In the genomic region with DNA sequence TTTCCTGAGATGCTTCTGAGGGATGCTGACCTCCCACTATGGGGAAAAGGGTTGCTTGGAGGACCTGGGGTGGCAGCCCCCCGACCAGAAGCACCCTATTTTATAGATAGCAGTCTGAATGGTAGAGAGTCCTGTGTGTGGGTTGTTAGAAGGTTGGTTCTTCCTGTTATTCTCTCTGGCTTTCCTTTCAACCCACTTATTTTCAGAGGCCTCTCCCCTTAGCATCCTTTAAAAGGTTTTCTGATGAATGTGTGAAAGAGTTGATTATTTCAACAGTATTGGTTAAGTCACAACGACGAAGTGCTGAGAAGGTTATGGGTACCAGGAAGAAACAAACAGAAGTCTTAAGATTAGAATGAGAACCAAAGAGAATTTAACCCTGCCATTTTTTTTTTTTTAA, we compare ENCODE assay signal across 16 cellular contexts. TPM values are rescaled to one million over a fixed set of nuclear protein-coding genes. Genes with fewer than 3 reads are reported as not detected.
DNase-seq lines count a peak whose midpoint lies in the region; ATAC-seq and TF ChIP-seq lines count a peak whose summit lies in the region.
"Had no signal": no experiment of that assay in that cellular context is flagged by ENCODE, and none has a peak within 500 bp of the region (broad histone marks: within the 10 kb centered on the region; RNA-seq: fewer than 3 reads in every experiment).

No MANE protein-coding gene starts in this region.

- H3K4me1 Mint-ChIP-seq in activated CD4-positive, alpha-beta T cell treated with anti-CD3 and anti-CD28 coated beads, Interleukin-2, amount 10 ng/mL, durations not matched to agents 7 days and 5 days, result peaks cover 13% of the 10 kb centered on the region
- peaks cover 44% of the 10 kb centered on the region for H3K4me1 Mint-ChIP-seq in stimulated activated naive CD8-positive, alpha-beta T cell treated with anti-CD3 and anti-CD28 coated beads, Interleukin-15, Interleukin-2, amounts not matched to agents 100 ng/mL and 50 ng/mL, for 24 hours (ENCODE audit: low read depth)
- peaks cover 42% of the 10 kb centered on the region for H3K4me1 Mint-ChIP-seq in activated naive CD8-positive, alpha-beta T cell (ENCODE audit: low read depth)
- H3K4me1 Mint-ChIP-seq in nephron progenitor cell, result peaks cover 6% of the 10 kb centered on the region
- no peaks in the 10 kb centered on the region for H3K4me1 Mint-ChIP-seq in mesothelial cell of epicardium

- no peak overlapping the region for H3K4me3 Mint-ChIP-seq in activated CD4-positive, alpha-beta T cell treated with anti-CD3 and anti-CD28 coated beads, Interleukin-2, amount 10 ng/mL, durations not matched to agents 7 days and 5 days
- peak overlapping the region; percentile 24 for H3K4me3 Mint-ChIP-seq in stimulated activated naive CD8-positive, alpha-beta T cell treated with anti-CD3 and anti-CD28 coated beads, Interleukin-15, Interleukin-2, amounts not matched to agents 100 ng/mL and 50 ng/mL, for 24 hours
- H3K4me3 Mint-ChIP-seq in activated naive CD8-positive, alpha-beta T cell, result peak overlapping the region; percentile 33
- no peak overlapping the region for H3K4me3 Mint-ChIP-seq in nephron progenitor cell
- H3K4me3 Mint-ChIP-seq in mesothelial cell of epicardium, result no peak overlapping the region

- CTCF ChIA-PET in activated CD4-positive, alpha-beta T cell treated with anti-CD3 and anti-CD28 coated beads, Interleukin-2, amount 10 ng/mL, durations not matched to agents 7 days and 5 days (lab: Charles Lee), result no interaction called here

- peak overlapping the region; percentile 52 for H3K27ac Mint-ChIP-seq in activated CD4-positive, alpha-beta T cell treated with anti-CD3 and anti-CD28 coated beads, Interleukin-2, amount 10 ng/mL, durations not matched to agents 7 days and 5 days
- peak overlapping the region; percentile 85 for H3K27ac Mint-ChIP-seq in stimulated activated naive CD8-positive, alpha-beta T cell treated with anti-CD3 and anti-CD28 coated beads, Interleukin-15, Interleukin-2, amounts not matched to agents 100 ng/mL and 50 ng/mL, for 24 hours
- H3K27ac Mint-ChIP-seq in activated naive CD8-positive, alpha-beta T cell, result peak overlapping the region; percentile 68
- no peak overlapping the region for H3K27ac Mint-ChIP-seq in nephron progenitor cell
- no peak overlapping the region for H3K27ac Mint-ChIP-seq in mesothelial cell of epicardium

- H3K36me3 Mint-ChIP-seq in activated CD4-positive, alpha-beta T cell treated with anti-CD3 and anti-CD28 coated beads, Interleukin-2, amount 10 ng/mL, durations not matched to agents 7 days and 5 days (ENCODE audit: low read depth), result peaks cover 26% of the 10 kb centered on the region
- H3K36me3 Mint-ChIP-seq in stimulated activated naive CD8-positive, alpha-beta T cell treated with anti-CD3 and anti-CD28 coated beads, Interleukin-15, Interleukin-2, amounts not matched to agents 100 ng/mL and 50 ng/mL, for 24 hours (ENCODE audit: low read depth), result peaks cover 40% of the 10 kb centered on the region
- peaks cover 16% of the 10 kb centered on the region for H3K36me3 Mint-ChIP-seq in activated naive CD8-positive, alpha-beta T cell
- H3K36me3 Mint-ChIP-seq in nephron progenitor cell (ENCODE audit: low read depth) (peaks cover 29% of the 10 kb centered on the region), mesothelial cell of epicardium (peaks cover 23% of the 10 kb centered on the region)

- peaks cover 1% of the 10 kb centered on the region for H3K27me3 Mint-ChIP-seq in activated CD4-positive, alpha-beta T cell treated with anti-CD3 and anti-CD28 coated beads, Interleukin-2, amount 10 ng/mL, durations not matched to agents 7 days and 5 days
- no peaks in the 10 kb centered on the region for H3K27me3 Mint-ChIP-seq in stimulated activated naive CD8-positive, alpha-beta T cell treated with anti-CD3 and anti-CD28 coated beads, Interleukin-15, Interleukin-2, amounts not matched to agents 100 ng/mL and 50 ng/mL, for 24 hours
- H3K27me3 Mint-ChIP-seq in activated naive CD8-positive, alpha-beta T cell, result no peaks in the 10 kb centered on the region
- H3K27me3 Mint-ChIP-seq in nephron progenitor cell (ENCODE audit: low read depth, poor library complexity), result no peaks in the 10 kb centered on the region
- no peaks in the 10 kb centered on the region for H3K27me3 Mint-ChIP-seq in mesothelial cell of epicardium (ENCODE audit: low read depth)

- POLR2A ChIA-PET in activated CD4-positive, alpha-beta T cell treated with anti-CD3 and anti-CD28 coated beads, Interleukin-2, amount 10 ng/mL, durations not matched to agents 7 days and 5 days (lab: Charles Lee), result no interaction called here

- no peak for TF ChIP-seq CTCF in nephron progenitor cell (IDR thresholded peaks at IDR 0.05)
- no peak for TF ChIP-seq CTCF in mesothelial cell of epicardium (IDR thresholded peaks at IDR 0.05; ENCODE audit: unreplicated experiment)

- no peaks in the 10 kb centered on the region for H3K9me3 Mint-ChIP-seq in activated CD4-positive, alpha-beta T cell treated with anti-CD3 and anti-CD28 coated beads, Interleukin-2, amount 10 ng/mL, durations not matched to agents 7 days and 5 days
- H3K9me3 Mint-ChIP-seq in stimulated activated naive CD8-positive, alpha-beta T cell treated with anti-CD3 and anti-CD28 coated beads, Interleukin-15, Interleukin-2, amounts not matched to agents 100 ng/mL and 50 ng/mL, for 24 hours, result no peaks in the 10 kb centered on the region
- no peaks in the 10 kb centered on the region for H3K9me3 Mint-ChIP-seq in activated naive CD8-positive, alpha-beta T cell (ENCODE audit: low read depth)
- H3K9me3 Mint-ChIP-seq in nephron progenitor cell, result no peaks in the 10 kb centered on the region
- H3K9me3 Mint-ChIP-seq in mesothelial cell of epicardium, result no peaks in the 10 kb centered on the region

- DNase-seq in activated CD4-positive, alpha-beta T cell treated with anti-CD3 and anti-CD28 coated beads, Interleukin-2, amount 10 ng/mL, durations not matched to agents 7 days and 5 days, result no peak
- DNase-seq in activated CD4-positive, alpha-beta T cell treated with anti-CD3 and anti-CD28 coated beads, Interleukin-2, amount 50 U/mL, for 4 hours, result no peak
- no peak for DNase-seq in stimulated activated naive CD8-positive, alpha-beta T cell treated with anti-CD3 and anti-CD28 coated beads, Interleukin-15, Interleukin-2, amounts not matched to agents 100 U/mL and 50 U/mL, for 24 hours
- DNase-seq in nephron progenitor cell, result no peak
- no peak for DNase-seq in OCI-M1 (lab: John Stamatoyannopoulos, UW)
- no peak for DNase-seq in mesothelial cell of epicardium (ENCODE audit: low spot score in 2 of 2, unreplicated experiment in 2 of 2)
- DNase-seq: COR-L47, DMS153, GOT3, NCI-H1105, NCI-H187, NCI-H345, NCI-H69 had no signal

- no peak for ATAC-seq in stimulated activated naive CD8-positive, alpha-beta T cell treated with anti-CD3 and anti-CD28 coated beads, Interleukin-15, Interleukin-2, amounts not matched to agents 100 U/mL and 50 U/mL, for 24 hours

RNA-seq across cellular contexts. Expression of a gene that starts 20.8 kb away (rescaled TPM):
- total RNA-seq in activated CD4-positive, alpha-beta T cell treated with anti-CD3 and anti-CD28 coated beads, Interleukin-2, amount 10 ng/mL, durations not matched to agents 7 days and 5 days, result not detected
- total RNA-seq in mesothelial cell of epicardium, result 0.29 to 0.78 TPM (median 0.72 TPM) in 3 replicates
- total RNA-seq: LHCN-M2 had no signal

RNA-seq across cellular contexts. Expression of a gene that starts 20.8 kb away (rescaled TPM):
- total RNA-seq in activated CD4-positive, alpha-beta T cell treated with anti-CD3 and anti-CD28 coated beads, Interleukin-2, amount 10 ng/mL, durations not matched to agents 7 days and 5 days, result 10 to 100 TPM; 13.6 to 15.2 TPM
- 38.6 to 39.8 TPM (median 38.7 TPM) in 3 replicates for total RNA-seq in mesothelial cell of epicardium

Comparison
In these comparisons a context has a peak if more than half of its experiments do, and no peak if none do; other contexts are left out.
1. H3K27ac Mint-ChIP-seq: peak in activated CD4-positive, alpha-beta T cell treated with anti-CD3 and anti-CD28 coated beads, Interleukin-2, amount 10 ng/mL, durations not matched to agents 7 days and 5 days (single experiment), stimulated activated naive CD8-positive, alpha-beta T cell treated with anti-CD3 and anti-CD28 coated beads, Interleukin-15, Interleukin-2, amounts not matched to agents 100 ng/mL and 50 ng/mL, for 24 hours (single experiment) and activated naive CD8-positive, alpha-beta T cell (single experiment); none in nephron progenitor cell (single experiment) and mesothelial cell of epicardium (single experiment).
2. H3K4me3 Mint-ChIP-seq: peak in stimulated activated naive CD8-positive, alpha-beta T cell treated with anti-CD3 and anti-CD28 coated beads, Interleukin-15, Interleukin-2, amounts not matched to agents 100 ng/mL and 50 ng/mL, for 24 hours (single experiment) and activated naive CD8-positive, alpha-beta T cell (single experiment); none in activated CD4-positive, alpha-beta T cell treated with anti-CD3 and anti-CD28 coated beads, Interleukin-2, amount 10 ng/mL, durations not matched to agents 7 days and 5 days (single experiment), nephron progenitor cell (single experiment) and mesothelial cell of epicardium (single experiment).